In genomic region chr3:5442106-5442785, GRCh38 we compare ENCODE assay signal across 1 cellular context.
TF ChIP-seq lines count a peak whose summit lies in the region.

No MANE protein-coding gene starts in this region.

TF ChIP-seq in K562, 482 proteins besides CTCF, POLR2A, EP300 and RAD21 (continued from another document and continues in another):
- TF ChIP-seq CHD7 (IDR thresholded peaks at IDR 0.05; ENCODE audit: low read depth, low read length): no peak
- peak; percentile 59; the same call in 1 of the 2 replicates for TF ChIP-seq MEF2D (tag; conservative IDR thresholded peaks at IDR 0.05; ENCODE audit: low read depth)
- peak; percentile 50; the same call in 1 of the 2 replicates for TF ChIP-seq NFE2L1 (tag; IDR thresholded peaks at IDR 0.05; ENCODE audit: borderline replicate concordance, low read depth)
- no peak for TF ChIP-seq ZNF79 (CRISPR knock-in tag; IDR thresholded peaks at IDR 0.05; ENCODE audit: low read depth)
- TF ChIP-seq ZNF764 (CRISPR knock-in tag; IDR thresholded peaks at IDR 0.05; ENCODE audit: low read depth): no peak
- no peak for TF ChIP-seq LCOR (CRISPR knock-in tag; IDR thresholded peaks at IDR 0.05)
- TF ChIP-seq CBFB (CRISPR knock-in tag; IDR thresholded peaks at IDR 0.05): no peak
- no peak for TF ChIP-seq U2AF2 (optimal IDR thresholded peaks at IDR 0.05; ENCODE audit: low read depth, low read length)
- TF ChIP-seq CTBP1 (IDR thresholded peaks at IDR 0.05; ENCODE audit: borderline replicate concordance): 0 out of 2 replicates have a peak, but pooled peaks have one; percentile 50
- TF ChIP-seq HOMEZ (CRISPR knock-in tag; IDR thresholded peaks at IDR 0.05): no peak
- TF ChIP-seq ZNF282 (CRISPR knock-in tag; IDR thresholded peaks at IDR 0.05): no peak
- 0 out of 2 replicates have a peak, but pooled peaks have one; percentile 21 for TF ChIP-seq ZFX (CRISPR knock-in tag; IDR thresholded peaks at IDR 0.05)
- peak; percentile 45; the same call in 1 of the 2 replicates for TF ChIP-seq STAT5A (IDR thresholded peaks at IDR 0.05; ENCODE audit: borderline replicate concordance, low read length)
- no peak for TF ChIP-seq DLX4 (CRISPR knock-in tag; IDR thresholded peaks at IDR 0.05)
- TF ChIP-seq CBX3 (IDR thresholded peaks at IDR 0.05; ENCODE audit: borderline replicate concordance in 1 of 2, low read length in 2 of 2): peak in 1 of 2 experiments; percentile 73; a peak in 1 of 3 replicates
- no peak for TF ChIP-seq DNMT1 (IDR thresholded peaks at IDR 0.05)
- peak; percentile 47; the same call in 1 of the 2 replicates for TF ChIP-seq CUX1 (CRISPR knock-in tag; IDR thresholded peaks at IDR 0.05)
- TF ChIP-seq ZBTB43 (CRISPR knock-in tag; IDR thresholded peaks at IDR 0.05): no peak
- no peak for TF ChIP-seq ZBTB11 (CRISPR knock-in tag; IDR thresholded peaks at IDR 0.05)
- no peak for TF ChIP-seq HIVEP1 (CRISPR knock-in tag; IDR thresholded peaks at IDR 0.05)
- TF ChIP-seq CREB1 (IDR thresholded peaks at IDR 0.05): peak; percentile 24; the same call in 1 of the 2 replicates
- no peak; the same call in 1 of the 2 replicates for TF ChIP-seq CREB1 (CRISPR knock-in tag; IDR thresholded peaks at IDR 0.05)
- TF ChIP-seq ERF (CRISPR knock-in tag; IDR thresholded peaks at IDR 0.05): no peak
- TF ChIP-seq ZNF436 (CRISPR knock-in tag; IDR thresholded peaks at IDR 0.05): no peak
- TF ChIP-seq DIDO1 (tag; IDR thresholded peaks at IDR 0.05; ENCODE audit: low read depth): 0 out of 2 replicates have a peak, but pooled peaks have one; percentile 52
- no peak; a peak in 1 of 4 replicates for TF ChIP-seq MNT (conservative IDR thresholded peaks at IDR 0.05)
- no peak for TF ChIP-seq CBX8 (IDR thresholded peaks at IDR 0.05; ENCODE audit: borderline replicate concordance, extremely low read depth, low read depth, low read length, poor library complexity, severe bottlenecking)
